In genomic region chr2:43461461-43462073, GRCh38 we compare ENCODE assay signal across 9 cellular contexts.
DNase-seq lines count a peak whose midpoint lies in the region; ATAC-seq and TF ChIP-seq lines count a peak whose summit lies in the region.
"Had no signal": no experiment of that assay in that cellular context is flagged by ENCODE, and none has a peak within 500 bp of the region (broad histone marks: within the 10 kb centered on the region; RNA-seq: fewer than 3 reads in every experiment).

No MANE protein-coding gene starts in this region.

- no peaks in the 10 kb centered on the region for H3K79me2 ChIP-seq in OCI-LY3 (ENCODE audit: low read length)

- H3K4me1 ChIP-seq in OCI-LY3 (ENCODE audit: low read length), result peaks cover 43% of the 10 kb centered on the region
- H3K4me1 ChIP-seq in skeletal muscle satellite cell (ENCODE audit: control insufficient read depth, insufficient read depth, low read length), result peaks cover 99% of the 10 kb centered on the region

- H3K9me3 ChIP-seq in OCI-LY3 (ENCODE audit: insufficient read depth, low read length), result no peaks in the 10 kb centered on the region
- H3K9me3 ChIP-seq in skeletal muscle satellite cell (replicated peaks; ENCODE audit: low read length), result no peaks in the 10 kb centered on the region

- no peak overlapping the region for H3K4me3 Mint-ChIP-seq in activated T-cell treated with anti-CD3 and anti-CD28 coated beads, Interleukin-2, amount 50 U/mL, for 24 hours

- H3K9ac ChIP-seq in OCI-LY3 (ENCODE audit: low read length) (peak overlapping the region; percentile 49), skeletal muscle satellite cell (ENCODE audit: low read depth, low read length) (peak overlapping the region; percentile 1)

- H3K36me3 ChIP-seq in OCI-LY3 (replicated peaks; ENCODE audit: low read depth, low read length) (peaks cover 3% of the 10 kb centered on the region), skeletal muscle satellite cell (ENCODE audit: insufficient read depth, low read length) (no peaks in the 10 kb centered on the region)

- peaks cover 51% of the 10 kb centered on the region for H3K36me3 Mint-ChIP-seq in activated T-cell treated with anti-CD3 and anti-CD28 coated beads, Interleukin-2, amount 50 U/mL, for 24 hours (ENCODE audit: low read depth)

- no peaks in the 10 kb centered on the region for H3K27me3 Mint-ChIP-seq in activated T-cell treated with anti-CD3 and anti-CD28 coated beads, Interleukin-2, amount 50 U/mL, for 24 hours

- no peaks in the 10 kb centered on the region for H3K9me3 Mint-ChIP-seq in activated T-cell treated with anti-CD3 and anti-CD28 coated beads, Interleukin-2, amount 50 U/mL, for 24 hours

- H3K4me2 ChIP-seq in OCI-LY3 (ENCODE audit: low read length) (peak overlapping the region; percentile 66), skeletal muscle satellite cell (ENCODE audit: low read length) (no peak overlapping the region)

- H2AFZ ChIP-seq in OCI-LY3 (ENCODE audit: low read depth, low read length), result no peak overlapping the region

- H3K27me3 ChIP-seq in OCI-LY3 (ENCODE audit: low read depth, low read length), result no peaks in the 10 kb centered on the region
- no peaks in the 10 kb centered on the region for H3K27me3 ChIP-seq in skeletal muscle satellite cell (ENCODE audit: control insufficient read depth, insufficient read depth, low read length)

- peak overlapping the region; percentile 70 for H3K27ac ChIP-seq in OCI-LY3 (ENCODE audit: low read length)

- DNase-seq in cerebellar cortex (ENCODE audit: low spot score) (no peak), NCI-H345 treated with DMSO at 0.1 percent for 48 hours (lab: John Stamatoyannopoulos, UW; ENCODE audit: unreplicated experiment) (no peak), GOT3 (lab: John Stamatoyannopoulos, UW) (no peak)
- DNase-seq in activated T-cell treated with anti-CD3 and anti-CD28 coated beads, Interleukin-2, amount 50 U/mL, for 24 hours, result no peak

- peak; percentile 79 for ATAC-seq in GM19035 (IDR thresholded peaks at IDR 0.05; ENCODE audit: unreplicated experiment)
- peak; percentile 80 for ATAC-seq in HG02884 (IDR thresholded peaks at IDR 0.05; ENCODE audit: unreplicated experiment)

- H3K27ac Mint-ChIP-seq in activated T-cell treated with anti-CD3 and anti-CD28 coated beads, Interleukin-2, amount 50 U/mL, for 24 hours, result no peak overlapping the region

- H3K4me1 Mint-ChIP-seq in activated T-cell treated with anti-CD3 and anti-CD28 coated beads, Interleukin-2, amount 50 U/mL, for 24 hours (ENCODE audit: low read depth), result peaks cover 17% of the 10 kb centered on the region

- TF ChIP-seq CTCF in OCI-LY3 (IDR thresholded peaks at IDR 0.05; ENCODE audit: low read depth, low read length), result no peak

- no peaks in the 10 kb centered on the region for H4K20me1 ChIP-seq in OCI-LY3 (ENCODE audit: insufficient read depth, low read length)

- peak overlapping the region; percentile 22; the same call in 1 of the 2 replicates for H3K4me3 ChIP-seq in OCI-LY3 (ENCODE audit: low read length)
- no peak overlapping the region for H3K4me3 ChIP-seq in skeletal muscle satellite cell (ENCODE audit: low read length)
- H3K4me3 ChIP-seq: lung had no signal
